Comparison of ENCODE assay signal across 8 cellular contexts in genomic region chr4:186738421-186738820, GRCh38.
"Had no signal": no experiment of that assay in that cellular context is flagged by ENCODE, and none has a peak within 500 bp of the region (broad histone marks: within the 10 kb centered on the region; RNA-seq: fewer than 3 reads in every experiment).

No MANE protein-coding gene starts in this region.

- H2AFZ ChIP-seq: GM23248, GM23338 had no signal

- H3K4me2 ChIP-seq: GM23338 had no signal

- H3K9ac ChIP-seq: GM23248 had no signal

- H3K36me3 ChIP-seq: HAP-1 had no signal

- H3K9me3 Mint-ChIP-seq: GM23338, H9, HFFc6 had no signal

- H3K9me3 ChIP-seq: HAP-1 had no signal

- ATAC-seq: GM23338 had no signal

- DNase-seq: GM23248, GOT3, H7, H9, HCEC 1CT, HFFc6 had no signal

- H3K4me3 Mint-ChIP-seq: GM23338, H9, HFFc6 had no signal

- H3K27ac Mint-ChIP-seq: GM23338, H9, HFFc6 had no signal

- H3K4me3 ChIP-seq: GM23248, GM23338, HAP-1 had no signal

- H3K27ac ChIP-seq: GM23248 had no signal
